Comparison of ENCODE assay signal across 19 cellular contexts in genomic region chr11:126751242-126751641, GRCh38.
"Had no signal": no experiment of that assay in that cellular context is flagged by ENCODE, and none has a peak within 500 bp of the region (broad histone marks: within the 10 kb centered on the region; RNA-seq: fewer than 3 reads in every experiment).

No MANE protein-coding gene starts in this region.

- H2AFZ ChIP-seq: parathyroid adenoma had no signal

- H3K4me1 ChIP-seq: esophagus squamous epithelium, gastroesophageal sphincter, heart right ventricle, parathyroid adenoma, sigmoid colon, tibial artery, uterus had no signal

- H3K9me3 Mint-ChIP-seq: activated B cell treated with CpG ODN at 0.5 μM for 24 hours; activated naive CD4-positive, alpha-beta T cell treated with anti-CD3 and anti-CD28 coated beads, Interleukin-2, amount 50 U/mL, for 24 hours; stimulated activated memory B cell treated with anti-CD40 and anti-IgM and Interleukin-4, amounts not matched to agents 10 μg/mL and 1 μg/mL and 100 μg/mL, for 72 hours had no signal

- H3K27me3 ChIP-seq: esophagus squamous epithelium, sigmoid colon, uterus had no signal

- H3K4me1 Mint-ChIP-seq: activated B cell treated with CpG ODN at 0.5 μM for 24 hours; activated naive CD4-positive, alpha-beta T cell treated with anti-CD3 and anti-CD28 coated beads, Interleukin-2, amount 50 U/mL, for 24 hours; stimulated activated memory B cell treated with anti-CD40 and anti-IgM and Interleukin-4, amounts not matched to agents 10 μg/mL and 1 μg/mL and 100 μg/mL, for 72 hours had no signal

- H3K36me3 Mint-ChIP-seq: activated naive CD4-positive, alpha-beta T cell treated with anti-CD3 and anti-CD28 coated beads, Interleukin-2, amount 50 U/mL, for 24 hours; stimulated activated memory B cell treated with anti-CD40 and anti-IgM and Interleukin-4, amounts not matched to agents 10 μg/mL and 1 μg/mL and 100 μg/mL, for 72 hours had no signal

- H3K27ac Mint-ChIP-seq: activated B cell treated with CpG ODN at 0.5 μM for 24 hours; activated CD8-positive, alpha-beta T cell treated with anti-CD3 and anti-CD28 coated beads, Interleukin-2, amount 10 ng/mL, durations not matched to agents 7 days and 5 days; activated naive CD4-positive, alpha-beta T cell treated with anti-CD3 and anti-CD28 coated beads, Interleukin-2, amount 50 U/mL, for 24 hours; naive thymus-derived CD4-positive, alpha-beta T cell; stimulated activated memory B cell treated with anti-CD40 and anti-IgM and Interleukin-4, amounts not matched to agents 10 μg/mL and 1 μg/mL and 100 μg/mL, for 72 hours had no signal

- H3K4me3 Mint-ChIP-seq: activated B cell treated with CpG ODN at 0.5 μM for 24 hours; activated CD8-positive, alpha-beta T cell treated with anti-CD3 and anti-CD28 coated beads, Interleukin-2, amount 10 ng/mL, durations not matched to agents 7 days and 5 days; activated naive CD4-positive, alpha-beta T cell treated with anti-CD3 and anti-CD28 coated beads, Interleukin-2, amount 50 U/mL, for 24 hours; naive thymus-derived CD4-positive, alpha-beta T cell; stimulated activated memory B cell treated with anti-CD40 and anti-IgM and Interleukin-4, amounts not matched to agents 10 μg/mL and 1 μg/mL and 100 μg/mL, for 72 hours had no signal

- H3K27me3 Mint-ChIP-seq: activated B cell treated with CpG ODN at 0.5 μM for 24 hours had no signal

- H3K79me2 ChIP-seq: parathyroid adenoma had no signal

- ATAC-seq: activated CD8-positive, alpha-beta T cell treated with anti-CD3 and anti-CD28 coated beads, Interleukin-2, amount 10 ng/mL, durations not matched to agents 7 days and 5 days; gastroesophageal sphincter; heart right ventricle; naive thymus-derived CD4-positive, alpha-beta T cell; stimulated activated memory B cell treated with anti-CD40 and anti-IgM and Interleukin-4, amounts not matched to agents 10 μg/mL and 1 μg/mL and 100 μg/mL, for 72 hours had no signal

- H3K9ac ChIP-seq: parathyroid adenoma had no signal

- H3K27ac ChIP-seq: esophagus squamous epithelium, gastroesophageal sphincter, heart right ventricle, parathyroid adenoma, sigmoid colon, tibial artery, uterus had no signal

- H3K4me3 ChIP-seq: esophagus squamous epithelium, gastroesophageal sphincter, heart right ventricle, lung, sigmoid colon, tibial artery, uterus had no signal

- H3K36me3 ChIP-seq: esophagus squamous epithelium, gastroesophageal sphincter, heart right ventricle, sigmoid colon, tibial artery, uterus had no signal

- DNase-seq: activated B cell treated with CpG ODN at 0.5 μM for 24 hours; activated CD4-positive, alpha-beta T cell treated with anti-CD3 and anti-CD28 coated beads for 48 hours; activated CD8-positive, alpha-beta memory T cell treated with anti-CD3 and anti-CD28 coated beads, Interleukin-2, amount 50 U/mL, for 4 hours; activated CD8-positive, alpha-beta T cell treated with anti-CD3 and anti-CD28 coated beads, Interleukin-2, amount 10 ng/mL, durations not matched to agents 7 days and 5 days; activated effector memory CD4-positive, alpha-beta T cell treated with anti-CD3 and anti-CD28 coated beads, Interleukin-2, amount 50 U/mL, for 16 hours; activated T-cell treated with anti-CD3 and anti-CD28 coated beads, Interleukin-2, amount 50 U/mL, for 48 hours; esophagus squamous epithelium; heart right ventricle; midbrain; naive thymus-derived CD4-positive, alpha-beta T cell; sigmoid colon; T-helper 2 cell; tibial artery; uterus had no signal

- H3K9me3 ChIP-seq: esophagus squamous epithelium, heart right ventricle, sigmoid colon, tibial artery, uterus had no signal
